2 cellular contexts compared by ENCODE assay signal in the genomic region with DNA sequence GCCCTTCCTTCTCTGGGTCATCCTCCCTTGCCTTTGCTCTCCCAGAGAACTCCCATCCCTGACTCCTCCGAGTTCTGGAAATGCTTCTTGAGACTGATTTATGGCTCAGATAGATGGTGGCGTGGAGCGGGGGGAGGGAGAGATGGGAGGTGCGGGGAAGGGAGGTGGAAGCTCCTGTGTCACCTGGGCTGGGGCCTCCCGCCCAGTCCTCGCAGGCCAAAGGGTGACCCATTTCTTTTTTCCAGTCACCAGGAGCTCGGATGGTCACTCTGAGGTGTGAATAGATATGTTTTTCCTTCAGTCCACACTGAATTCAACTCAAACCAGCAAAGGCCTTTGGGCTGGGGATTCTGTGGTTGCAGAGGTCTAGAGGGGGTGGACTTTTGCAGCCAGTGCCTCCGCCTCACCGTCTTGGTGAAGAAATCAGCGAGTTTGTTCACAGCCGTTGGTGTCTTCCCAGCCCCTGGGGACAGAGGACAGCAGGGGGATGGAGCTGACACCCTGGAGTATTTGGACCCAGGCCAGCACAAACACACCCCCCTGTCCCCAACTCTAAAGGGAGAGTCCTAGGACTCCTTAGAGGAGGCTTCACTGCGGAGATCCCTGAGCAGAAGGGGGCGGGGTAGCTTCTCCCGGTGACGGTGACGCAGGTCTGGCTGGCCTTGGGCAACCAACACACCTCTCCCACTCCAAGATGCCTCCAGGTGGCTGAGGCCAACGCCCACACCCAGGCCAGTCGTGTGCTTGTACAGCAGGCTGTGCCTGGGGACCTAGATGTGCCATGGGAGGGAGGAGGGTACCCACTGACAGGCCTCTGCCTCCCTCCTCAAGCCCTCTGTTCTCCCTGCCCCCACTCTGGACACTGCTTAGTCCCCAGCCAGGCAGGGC.
TF ChIP-seq lines count a peak whose summit lies in the region.

No MANE protein-coding gene starts in this region.

TF ChIP-seq in HCT116, 20 proteins besides CTCF, POLR2A, EP300 and RAD21 (continued from another document):
- TF ChIP-seq TCF7L2 (IDR thresholded peaks at IDR 0.05; ENCODE audit: borderline replicate concordance, extremely low read depth, insufficient read depth, insufficient read length) (no peak), SP1 (IDR thresholded peaks at IDR 0.05; ENCODE audit: low read depth) (no peak), EZH2 (IDR thresholded peaks at IDR 0.05) (no peak), ELF1 (IDR thresholded peaks at IDR 0.05; ENCODE audit: borderline replicate concordance, low read depth) (no peak), EGR1 (IDR thresholded peaks at IDR 0.05; ENCODE audit: low read depth) (no peak), CBX3 (IDR thresholded peaks at IDR 0.05; ENCODE audit: low read depth) (no peak), YY1 (IDR thresholded peaks at IDR 0.05; ENCODE audit: extremely low read depth, insufficient replicate concordance, low read depth, low read length) (no peak), SRF (IDR thresholded peaks at IDR 0.05; ENCODE audit: low read depth) (no peak), SIN3A (IDR thresholded peaks at IDR 0.05; ENCODE audit: low read depth) (no peak), FOSL1 (IDR thresholded peaks at IDR 0.05; ENCODE audit: low read depth) (no peak), POLR2AphosphoS5 (IDR thresholded peaks at IDR 0.05; ENCODE audit: low read depth, low read length) (no peak)
- TF ChIP-seq, protein P1, sequence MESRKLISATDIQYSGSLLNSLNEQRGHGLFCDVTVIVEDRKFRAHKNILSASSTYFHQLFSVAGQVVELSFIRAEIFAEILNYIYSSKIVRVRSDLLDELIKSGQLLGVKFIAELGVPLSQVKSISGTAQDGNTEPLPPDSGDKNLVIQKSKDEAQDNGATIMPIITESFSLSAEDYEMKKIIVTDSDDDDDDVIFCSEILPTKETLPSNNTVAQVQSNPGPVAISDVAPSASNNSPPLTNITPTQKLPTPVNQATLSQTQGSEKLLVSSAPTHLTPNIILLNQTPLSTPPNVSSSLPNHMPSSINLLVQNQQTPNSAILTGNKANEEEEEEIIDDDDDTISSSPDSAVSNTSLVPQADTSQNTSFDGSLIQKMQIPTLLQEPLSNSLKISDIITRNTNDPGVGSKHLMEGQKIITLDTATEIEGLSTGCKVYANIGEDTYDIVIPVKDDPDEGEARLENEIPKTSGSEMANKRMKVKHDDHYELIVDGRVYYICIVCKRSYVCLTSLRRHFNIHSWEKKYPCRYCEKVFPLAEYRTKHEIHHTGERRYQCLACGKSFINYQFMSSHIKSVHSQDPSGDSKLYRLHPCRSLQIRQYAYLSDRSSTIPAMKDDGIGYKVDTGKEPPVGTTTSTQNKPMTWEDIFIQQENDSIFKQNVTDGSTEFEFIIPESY (IDR thresholded peaks at IDR 0.05; ENCODE audit: extremely low read depth, insufficient replicate concordance, low read length), result no peak
- TF ChIP-seq, protein P2, sequence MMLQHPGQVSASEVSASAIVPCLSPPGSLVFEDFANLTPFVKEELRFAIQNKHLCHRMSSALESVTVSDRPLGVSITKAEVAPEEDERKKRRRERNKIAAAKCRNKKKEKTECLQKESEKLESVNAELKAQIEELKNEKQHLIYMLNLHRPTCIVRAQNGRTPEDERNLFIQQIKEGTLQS (IDR thresholded peaks at IDR 0.05), result no peak
- TF ChIP-seq, protein P3, sequence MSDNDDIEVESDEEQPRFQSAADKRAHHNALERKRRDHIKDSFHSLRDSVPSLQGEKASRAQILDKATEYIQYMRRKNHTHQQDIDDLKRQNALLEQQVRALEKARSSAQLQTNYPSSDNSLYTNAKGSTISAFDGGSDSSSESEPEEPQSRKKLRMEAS (IDR thresholded peaks at IDR 0.05), result no peak

TF ChIP-seq in GM23338, 12 proteins besides CTCF, POLR2A, EP300 and RAD21 (continued from another document):
- TF ChIP-seq, protein P4, sequence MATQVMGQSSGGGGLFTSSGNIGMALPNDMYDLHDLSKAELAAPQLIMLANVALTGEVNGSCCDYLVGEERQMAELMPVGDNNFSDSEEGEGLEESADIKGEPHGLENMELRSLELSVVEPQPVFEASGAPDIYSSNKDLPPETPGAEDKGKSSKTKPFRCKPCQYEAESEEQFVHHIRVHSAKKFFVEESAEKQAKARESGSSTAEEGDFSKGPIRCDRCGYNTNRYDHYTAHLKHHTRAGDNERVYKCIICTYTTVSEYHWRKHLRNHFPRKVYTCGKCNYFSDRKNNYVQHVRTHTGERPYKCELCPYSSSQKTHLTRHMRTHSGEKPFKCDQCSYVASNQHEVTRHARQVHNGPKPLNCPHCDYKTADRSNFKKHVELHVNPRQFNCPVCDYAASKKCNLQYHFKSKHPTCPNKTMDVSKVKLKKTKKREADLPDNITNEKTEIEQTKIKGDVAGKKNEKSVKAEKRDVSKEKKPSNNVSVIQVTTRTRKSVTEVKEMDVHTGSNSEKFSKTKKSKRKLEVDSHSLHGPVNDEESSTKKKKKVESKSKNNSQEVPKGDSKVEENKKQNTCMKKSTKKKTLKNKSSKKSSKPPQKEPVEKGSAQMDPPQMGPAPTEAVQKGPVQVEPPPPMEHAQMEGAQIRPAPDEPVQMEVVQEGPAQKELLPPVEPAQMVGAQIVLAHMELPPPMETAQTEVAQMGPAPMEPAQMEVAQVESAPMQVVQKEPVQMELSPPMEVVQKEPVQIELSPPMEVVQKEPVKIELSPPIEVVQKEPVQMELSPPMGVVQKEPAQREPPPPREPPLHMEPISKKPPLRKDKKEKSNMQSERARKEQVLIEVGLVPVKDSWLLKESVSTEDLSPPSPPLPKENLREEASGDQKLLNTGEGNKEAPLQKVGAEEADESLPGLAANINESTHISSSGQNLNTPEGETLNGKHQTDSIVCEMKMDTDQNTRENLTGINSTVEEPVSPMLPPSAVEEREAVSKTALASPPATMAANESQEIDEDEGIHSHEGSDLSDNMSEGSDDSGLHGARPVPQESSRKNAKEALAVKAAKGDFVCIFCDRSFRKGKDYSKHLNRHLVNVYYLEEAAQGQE (IDR thresholded peaks at IDR 0.05; ENCODE audit: unreplicated experiment), result no peak
